ENCODE assay signal across 10 cellular contexts in genomic region chr18:499351-500229, GRCh38. TPM values are rescaled to one million over a fixed set of nuclear protein-coding genes. Genes with fewer than 3 reads are reported as not detected.
DNase-seq lines count a peak whose midpoint lies in the region; ATAC-seq and TF ChIP-seq lines count a peak whose summit lies in the region.
"Had no signal": no experiment of that assay in that cellular context is flagged by ENCODE, and none has a peak within 500 bp of the region (broad histone marks: within the 10 kb centered on the region; RNA-seq: fewer than 3 reads in every experiment).

No MANE protein-coding gene starts in this region.

- H3K36me3 Mint-ChIP-seq in progenitor cell of endocrine pancreas (ENCODE audit: insufficient read depth) = no peaks in the 10 kb centered on the region

- no peaks in the 10 kb centered on the region for H3K9me3 Mint-ChIP-seq in progenitor cell of endocrine pancreas (ENCODE audit: low read depth)

- H3K4me1 ChIP-seq in NT2/D1 (ENCODE audit: insufficient read depth, insufficient read length) = no peaks in the 10 kb centered on the region

- no peaks in the 10 kb centered on the region for H3K9me3 ChIP-seq in NT2/D1 (ENCODE audit: insufficient read depth, low read length)

- DNase-seq in COR-L47 (lab: John Stamatoyannopoulos, UW) = peak; percentile 27
- DNase-seq in NT2/D1 (ENCODE audit: low read depth, low spot score) = no peak
- peak; percentile 92 for DNase-seq in fibroblast of villous mesenchyme (ENCODE audit: low read depth)
- DNase-seq in progenitor cell of endocrine pancreas (ENCODE audit: low spot score, unreplicated experiment) = no peak
- DNase-seq in stimulated activated naive CD4-positive, alpha-beta T cell (lab: John Stamatoyannopoulos, UW) = no peak
- DNase-seq in dermis blood vessel endothelial cell = no peak
- DNase-seq in activated CD4-positive, alpha-beta T cell treated with anti-CD3 and anti-CD28 coated beads, Interleukin-2, amount 50 U/mL, for 4 hours = no peak
- DNase-seq: activated T-cell treated with anti-CD3 and anti-CD28 coated beads for 4 hours; stimulated activated CD4-positive, alpha-beta T cell treated with anti-CD3 and anti-CD28 coated beads, Interleukin-4, amount 100 ng/mL, for 24 hours had no signal

- H3K4me3 ChIP-seq in NT2/D1 (ENCODE audit: insufficient read length, low read depth) = peak overlapping the region; percentile 56
- peak overlapping the region; percentile 54 for H3K4me3 ChIP-seq in fibroblast of villous mesenchyme (ENCODE audit: low read depth, low read length)

- TF ChIP-seq CTCF in fibroblast of villous mesenchyme (IDR thresholded peaks at IDR 0.05; ENCODE audit: insufficient read depth, low read depth, low read length) = no peak
- no peak for TF ChIP-seq CTCF in progenitor cell of endocrine pancreas (IDR thresholded peaks at IDR 0.05; ENCODE audit: unreplicated experiment)

- peak overlapping the region; percentile 9 for H3K9ac ChIP-seq in NT2/D1 (ENCODE audit: insufficient read length, low read depth)

- H3K27ac Mint-ChIP-seq in progenitor cell of endocrine pancreas = no peak overlapping the region

- no peak for ATAC-seq in HG03460 (IDR thresholded peaks at IDR 0.05; ENCODE audit: unreplicated experiment)

- H3K27me3 Mint-ChIP-seq in progenitor cell of endocrine pancreas = peaks cover 71% of the 10 kb centered on the region

- peaks cover 13% of the 10 kb centered on the region for H3K4me1 Mint-ChIP-seq in progenitor cell of endocrine pancreas (ENCODE audit: low read depth)

- H3K36me3 ChIP-seq in NT2/D1 (ENCODE audit: insufficient read depth, insufficient read length, low read length) = no peaks in the 10 kb centered on the region

- peak overlapping the region; percentile 69 for H3K4me3 Mint-ChIP-seq in progenitor cell of endocrine pancreas (ENCODE audit: low read depth)

- peaks cover 43% of the 10 kb centered on the region for H3K27me3 ChIP-seq in NT2/D1 (ENCODE audit: insufficient read depth, insufficient read length)

RNA-seq across cellular contexts. Expression of gene COLEC12, which starts 0.9 kb away (rescaled TPM):
- total RNA-seq in fibroblast of villous mesenchyme (3.9 and 7.4 TPM in 2 replicates), progenitor cell of endocrine pancreas (0.55 and 0.69 TPM in 2 replicates), dermis blood vessel endothelial cell (45.1 and 64.2 TPM in 2 replicates)

Comparison
In these comparisons a context has a peak if more than half of its experiments do, and no peak if none do; other contexts are left out.
1. DNase-seq: peak in COR-L47 (single experiment) and fibroblast of villous mesenchyme (single experiment); none in NT2/D1 (single experiment), progenitor cell of endocrine pancreas (single experiment), stimulated activated naive CD4-positive, alpha-beta T cell (0 of 6), dermis blood vessel endothelial cell (single experiment) and activated CD4-positive, alpha-beta T cell treated with anti-CD3 and anti-CD28 coated beads, Interleukin-2, amount 50 U/mL, for 4 hours (0 of 2).